Comparison of ENCODE assay signal across 1 cellular context in the genomic region with DNA sequence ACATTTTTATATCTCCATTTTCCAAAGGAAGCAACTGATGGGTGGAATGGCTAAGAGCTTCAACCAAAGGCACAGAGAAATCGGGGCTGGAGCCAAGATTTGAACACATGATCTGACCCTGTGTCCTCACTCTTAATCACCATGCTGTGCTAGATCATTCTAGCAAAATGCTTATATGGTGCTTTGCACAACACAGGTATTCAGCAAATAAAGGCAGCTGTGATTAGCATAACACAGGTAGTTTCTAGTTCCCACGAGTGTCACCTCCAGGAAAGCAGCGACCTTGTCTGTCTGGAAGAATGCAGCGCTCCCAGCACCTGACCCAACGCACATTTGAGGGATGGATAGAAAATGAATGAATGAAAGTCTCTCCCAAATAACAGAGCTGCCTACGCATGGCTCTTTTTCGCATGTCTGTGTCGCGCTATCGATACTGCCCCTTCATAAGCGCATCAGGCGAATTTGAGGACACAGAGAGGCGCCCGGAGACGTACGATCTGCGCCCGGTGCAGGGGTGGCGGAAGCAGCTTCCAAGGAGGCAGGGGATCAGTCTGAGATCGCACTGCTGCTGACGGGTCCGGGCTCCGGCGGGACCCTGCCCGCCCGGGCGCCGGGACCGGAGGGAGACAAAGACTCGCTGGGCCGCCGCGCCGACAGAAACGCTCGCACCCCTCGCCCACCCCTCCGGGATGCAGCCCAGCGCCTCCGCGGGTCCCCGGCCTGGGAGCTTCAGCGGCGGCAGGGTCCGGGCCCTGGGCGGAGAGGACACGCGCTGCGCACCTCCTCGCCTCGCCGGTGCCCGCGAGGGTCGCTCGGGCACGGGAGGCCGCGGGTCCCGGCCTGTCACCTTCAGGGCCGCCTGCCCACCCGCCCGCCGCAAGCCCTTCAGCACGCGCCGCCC.
TF ChIP-seq lines count a peak whose summit lies in the region.

No MANE protein-coding gene starts in this region.

TF ChIP-seq in H1, 55 proteins besides CTCF, POLR2A, EP300 and RAD21:
- TF ChIP-seq SAP30 (IDR thresholded peaks at IDR 0.05; ENCODE audit: insufficient read depth, insufficient replicate concordance, low read length) (peak; percentile 34), HDAC2 (IDR thresholded peaks at IDR 0.05; ENCODE audit: borderline replicate concordance in 1 of 2, low read depth in 2 of 2, low read length in 2 of 2) (no peak), ASH2L (IDR thresholded peaks at IDR 0.05; ENCODE audit: low read length) (peak; percentile 19), GTF2F1 (IDR thresholded peaks at IDR 0.05; ENCODE audit: borderline replicate concordance, low read depth, low read length) (no peak), SIN3A (conservative IDR thresholded peaks at IDR 0.05 in 1 of 2, IDR thresholded peaks at IDR 0.05 in 1 of 2; ENCODE audit: low read depth in 1 of 2, low read length in 2 of 2) (peak in 1 of 2 experiments; percentile 33; a peak in 2 of 4 replicates), TAF1 (IDR thresholded peaks at IDR 0.05; ENCODE audit: low read depth, low read length) (0 out of 2 replicates have a peak, but pooled peaks have one; percentile 29), KDM4A (IDR thresholded peaks at IDR 0.05; ENCODE audit: low read depth, low read length, severe bottlenecking) (peak; percentile 61)
